Comparison of ENCODE assay signal across 16 cellular contexts in genomic region chr2:218325566-218326160, GRCh38. TPM values are rescaled to one million over a fixed set of nuclear protein-coding genes. Genes with fewer than 3 reads are reported as not detected.
DNase-seq lines count a peak whose midpoint lies in the region; ATAC-seq, FAIRE-seq and TF ChIP-seq lines count a peak whose summit lies in the region.
"Had no signal": no experiment of that assay in that cellular context is flagged by ENCODE, and none has a peak within 500 bp of the region (broad histone marks: within the 10 kb centered on the region; RNA-seq: fewer than 3 reads in every experiment).

No MANE protein-coding gene starts in this region.

- no peaks in the 10 kb centered on the region for H3K27me3 ChIP-seq in CD4-positive, alpha-beta T cell (ENCODE audit: control insufficient read depth, insufficient read depth, low read length)
- no peaks in the 10 kb centered on the region for H3K27me3 ChIP-seq in naive thymus-derived CD4-positive, alpha-beta T cell (ENCODE audit: control insufficient read depth in 2 of 2, insufficient read depth in 2 of 2, low read length in 2 of 2)
- H3K27me3 ChIP-seq in breast epithelium (no peaks in the 10 kb centered on the region), HepG2 (ENCODE audit: control insufficient read depth in 1 of 2, insufficient read depth in 2 of 2, low read length in 2 of 2) (no peaks in the 10 kb centered on the region; a peak in 1 of 5 replicates)
- H3K27me3 ChIP-seq: foreskin keratinocyte had no signal

- no peaks in the 10 kb centered on the region for H3K9me3 ChIP-seq in CD4-positive, alpha-beta T cell (ENCODE audit: control insufficient read depth, low read length)
- no peaks in the 10 kb centered on the region for H3K9me3 ChIP-seq in naive thymus-derived CD4-positive, alpha-beta T cell (ENCODE audit: control insufficient read depth in 2 of 3, low read length in 3 of 3)
- no peaks in the 10 kb centered on the region for H3K9me3 ChIP-seq in breast epithelium
- H3K9me3 ChIP-seq in HepG2 (ENCODE audit: low read length), result no peaks in the 10 kb centered on the region

- H4K20me1 ChIP-seq in HepG2 (ENCODE audit: insufficient read depth, low read length), result no peaks in the 10 kb centered on the region

- no peaks in the 10 kb centered on the region for H3K36me3 Mint-ChIP-seq in CD4-positive, alpha-beta T cell (ENCODE audit: low read depth)
- no peaks in the 10 kb centered on the region for H3K36me3 Mint-ChIP-seq in naive thymus-derived CD4-positive, alpha-beta T cell

- in situ Hi-C loops in HepG2 (cut with HindIII; ENCODE audit: extremely low pct_ligation_motif_present, low pct_unique_long_range_greater_than_20kb), result no loop called here

- no peaks in the 10 kb centered on the region for H3K79me2 ChIP-seq in HepG2 (ENCODE audit: insufficient read depth, low read length)

- peak overlapping the region; percentile 68 for H3K4me3 Mint-ChIP-seq in CD4-positive, alpha-beta T cell
- H3K4me3 Mint-ChIP-seq in naive thymus-derived CD4-positive, alpha-beta T cell, result peak overlapping the region in 9 of 10 donors; percentile 25 to 70 (median 47)
- H3K4me3 Mint-ChIP-seq: activated B cell treated with CpG ODN at 0.5 μM for 24 hours had no signal

- no peak for TF ChIP-seq POLR2A in breast epithelium (IDR thresholded peaks at IDR 0.05)
- TF ChIP-seq POLR2A in HepG2 (IDR thresholded peaks at IDR 0.05; ENCODE audit: insufficient read depth in 1 of 2, low read depth in 2 of 2, low read length in 2 of 2), result no peak

- intact Hi-C loops in CD4-positive, alpha-beta T cell (cut with DNase I, micrococcal nuclease), result no loop called here
- intact Hi-C loops in naive thymus-derived CD4-positive, alpha-beta T cell (cut with micrococcal nuclease), result loop anchor here in 1 of 2 donors (1.0 kb wide), 1 partner anchor 9 kb away; no protein-coding TSS in a partner anchor
- intact Hi-C loops in breast epithelium (cut with DNase I; ENCODE audit: low total_unique reads), result no loop called here
- intact Hi-C loops in HepG2 (cut with micrococcal nuclease; ENCODE audit: unreplicated experiment), result no loop called here

- H3K27ac ChIP-seq in CD4-positive, alpha-beta T cell (ENCODE audit: low read depth, low read length), result no peak overlapping the region
- H3K27ac ChIP-seq in naive thymus-derived CD4-positive, alpha-beta T cell (ENCODE audit: low read depth, low read length), result no peak overlapping the region
- H3K27ac ChIP-seq in breast epithelium, result no peak overlapping the region
- no peak overlapping the region for H3K27ac ChIP-seq in HepG2 (ENCODE audit: extremely low read length, insufficient read depth, low read length)
- H3K27ac ChIP-seq: foreskin keratinocyte had no signal

- CTCF ChIA-PET in CD4-positive, alpha-beta T cell (lab: Charles Lee), result no interaction called here
- CTCF ChIA-PET in naive thymus-derived CD4-positive, alpha-beta T cell (lab: Charles Lee), result interaction anchor here (1.4 kb wide), 1 partner anchor 24 kb away, joined by 3 read pairs; no protein-coding TSS in a partner anchor
- CTCF ChIA-PET in HepG2 (lab: Yijun Ruan, JAX; ENCODE audit: low intra/inter-chr PET ratio, low total read pairs), result no interaction called here

- no peak for TF ChIP-seq CTCF in CD4-positive, alpha-beta T cell (IDR thresholded peaks at IDR 0.05)
- TF ChIP-seq CTCF in breast epithelium (IDR thresholded peaks at IDR 0.05) (no peak), HepG2 (CRISPR knock-in tag; IDR thresholded peaks at IDR 0.05) (no peak)

- POLR2A ChIA-PET in CD4-positive, alpha-beta T cell (lab: Charles Lee), result no interaction called here
- POLR2A ChIA-PET in naive thymus-derived CD4-positive, alpha-beta T cell (lab: Charles Lee), result interaction anchor here (0.9 to 1.5 kb wide), 4 partner anchors 9 to 33 kb away, joined by 3 to 4 read pairs (median 3); partner anchors contain the start of genes CATIP and TMBIM1
- POLR2A ChIA-PET in HepG2 (lab: Yijun Ruan, JAX), result interaction anchor here (0.7 to 1.4 kb wide), 2 partner anchors 29 to 32 kb away, joined by 3 to 4 read pairs; no protein-coding TSS in a partner anchor

- ATAC-seq in CD4-positive, alpha-beta T cell (ENCODE audit: poor library complexity), result no peak
- ATAC-seq in naive thymus-derived CD4-positive, alpha-beta T cell, result no peak
- ATAC-seq in HepG2, result no peak
- ATAC-seq in GM21526 (IDR thresholded peaks at IDR 0.05; ENCODE audit: low FRiP score, unreplicated experiment), result no peak
- ATAC-seq: foreskin keratinocyte had no signal

- peaks cover 48% of the 10 kb centered on the region for H3K4me1 Mint-ChIP-seq in CD4-positive, alpha-beta T cell (ENCODE audit: low read depth)
- peaks cover 29 to 64% (median 59%) of the 10 kb centered on the region in 7 donors for H3K4me1 Mint-ChIP-seq in naive thymus-derived CD4-positive, alpha-beta T cell

- no peaks in the 10 kb centered on the region for H3K36me3 ChIP-seq in naive thymus-derived CD4-positive, alpha-beta T cell (ENCODE audit: control insufficient read depth in 2 of 3, insufficient read depth in 3 of 3, low read length in 3 of 3)
- H3K36me3 ChIP-seq in breast epithelium (no peaks in the 10 kb centered on the region), HepG2 (replicated peaks in 1 of 2; ENCODE audit: control insufficient read depth in 1 of 2, insufficient read depth in 2 of 2, low read length in 2 of 2) (peaks cover 0 to 1% of the 10 kb centered on the region in 2 experiments; a peak in 1 of 5 replicates)

- H3K4me1 ChIP-seq in naive thymus-derived CD4-positive, alpha-beta T cell (ENCODE audit: control insufficient read depth in 2 of 2, insufficient read depth in 2 of 2, low read length in 2 of 2), result peaks cover 10 to 42% of the 10 kb centered on the region in 2 donors
- H3K4me1 ChIP-seq in breast epithelium (no peaks in the 10 kb centered on the region), HepG2 (ENCODE audit: insufficient read depth, low read length) (peaks cover 53% of the 10 kb centered on the region)

- H3K27ac Mint-ChIP-seq in CD4-positive, alpha-beta T cell, result no peak overlapping the region
- H3K27ac Mint-ChIP-seq in naive thymus-derived CD4-positive, alpha-beta T cell, result peak overlapping the region in 5 of 9 donors; percentile 53 to 80 (median 64)
- H3K27ac Mint-ChIP-seq: activated B cell treated with CpG ODN at 0.5 μM for 24 hours had no signal

- no peak for FAIRE-seq in HepG2 (lab: Jason Lieb, UNC)
- FAIRE-seq: colon, endothelial cell of umbilical vein had no signal

- no peak overlapping the region for H3K4me2 ChIP-seq in HepG2 (ENCODE audit: low read depth, low read length)

- H2AFZ ChIP-seq in HepG2 (ENCODE audit: low read length), result no peak overlapping the region

- WGBS in HepG2 (ENCODE audit: low lambda C conversion rate), result 94% methylated on average over 4 of the region's 4 CpGs

- no peak overlapping the region for H3K9ac ChIP-seq in HepG2 (ENCODE audit: insufficient read depth, low read depth, low read length)

- BruUV-seq in HepG2 (replicated peaks; lab: Mats Ljungman, UMichigan), result no TSS peak

- no peak for DNase-seq in CD4-positive, alpha-beta T cell
- DNase-seq in NCI-H2171 (lab: John Stamatoyannopoulos, UW), result peak; percentile 33
- DNase-seq in naive thymus-derived CD4-positive, alpha-beta T cell, result no peak
- no peak for DNase-seq in breast epithelium (ENCODE audit: low spot score in 2 of 2)
- DNase-seq in HepG2 (ENCODE audit: low spot score), result no peak
- DNase-seq: activated B cell treated with CpG ODN at 0.5 μM for 24 hours; activated effector memory CD4-positive, alpha-beta T cell treated with Interleukin-2 at 50 U/mL for 16 hours; foreskin keratinocyte; IMR-90; NCI-H1048; retina had no signal

- no peaks in the 10 kb centered on the region for H3K27me3 Mint-ChIP-seq in CD4-positive, alpha-beta T cell
- peaks cover 0 to 31% (median 0%) of the 10 kb centered on the region in 5 donors for H3K27me3 Mint-ChIP-seq in naive thymus-derived CD4-positive, alpha-beta T cell

- no peak for TF ChIP-seq RAD21 in HepG2 (CRISPR knock-in tag; IDR thresholded peaks at IDR 0.05)

- TF ChIP-seq EP300 in HepG2 (IDR thresholded peaks at IDR 0.05; ENCODE audit: low read depth in 2 of 2, low read length in 2 of 2) (no peak), HepG2 (CRISPR knock-in tag; IDR thresholded peaks at IDR 0.05; ENCODE audit: borderline replicate concordance) (no peak)

- H3K4me3 ChIP-seq in naive thymus-derived CD4-positive, alpha-beta T cell (ENCODE audit: low read length), result no peak overlapping the region
- no peak overlapping the region for H3K4me3 ChIP-seq in breast epithelium
- no peak overlapping the region for H3K4me3 ChIP-seq in HepG2 (replicated peaks in 1 of 3; ENCODE audit: insufficient read depth in 1 of 3, low read depth in 2 of 3, low read length in 3 of 3)

- no peaks in the 10 kb centered on the region for H3K9me3 Mint-ChIP-seq in CD4-positive, alpha-beta T cell
- no peaks in the 10 kb centered on the region for H3K9me3 Mint-ChIP-seq in naive thymus-derived CD4-positive, alpha-beta T cell
- H3K9me3 Mint-ChIP-seq: activated B cell treated with CpG ODN at 0.5 μM for 24 hours had no signal

RNA-seq across cellular contexts. Expression of gene CATIP, which starts 31.0 kb away (rescaled TPM):
- not detected for total RNA-seq in CD4-positive, alpha-beta T cell
- under 1 TPM in 1 of 5 experiments, not detected in 4; 0.49 TPM for total RNA-seq in naive thymus-derived CD4-positive, alpha-beta T cell
- polyA plus RNA-seq in naive thymus-derived CD4-positive, alpha-beta T cell, result not detected
- total RNA-seq in breast epithelium (under 1 TPM in 1 of 3 donors, not detected in 2; 0.44 TPM), HepG2 (2016; rRNA removed; fragmentation: Illumina TruSeq; extraction: Trizol) (0.22 TPM in 1 of 2 replicates, not detected in the other)
- 0.35 TPM in 1 of 2 replicates, not detected in the other for total RNA-seq in HepG2 (2016; cell fraction: cytosol; rRNA removed; fragmentation: Illumina TruSeq; extraction: Trizol; ENCODE audit: low read depth)
- total RNA-seq in HepG2 (2016; cell fraction: insoluble cytoplasmic fraction; rRNA removed; fragmentation: Illumina TruSeq; extraction: Trizol), result 0.15 TPM in 1 of 2 replicates, not detected in the other
- total RNA-seq in HepG2 (2016; cell fraction: membrane; rRNA removed; fragmentation: Illumina TruSeq; extraction: Trizol), result 0.38 and 0.49 TPM in 2 replicates
- not detected in 2 replicates for total RNA-seq in HepG2 (2016; cell fraction: nucleus; rRNA removed; fragmentation: Illumina TruSeq; extraction: Trizol)
- 0.07 and 0.09 TPM in 2 replicates for polyA plus RNA-seq in HepG2 (2011; rRNA removed)
- polyA plus RNA-seq in HepG2 (2011; cell fraction: cytosol; rRNA removed), result 0.09 and 0.15 TPM in 2 replicates
- polyA plus RNA-seq in HepG2 (2011; cell fraction: nucleus; rRNA removed), result 0.48 and 0.87 TPM in 2 replicates
- polyA plus RNA-seq in HepG2 (2012), result 0.15 TPM in 1 of 2 replicates, not detected in the other
- polyA plus RNA-seq in HepG2 (2016; cell fraction: cytosol; fragmentation: Illumina TruSeq; extraction: Trizol; ENCODE audit: low read depth), result not detected in 2 replicates
- polyA plus RNA-seq in HepG2 (2016; cell fraction: insoluble cytoplasmic fraction; fragmentation: Illumina TruSeq; extraction: Trizol; ENCODE audit: low read depth), result not detected in 2 replicates
- not detected in 2 replicates for polyA plus RNA-seq in HepG2 (2016; cell fraction: membrane; fragmentation: Illumina TruSeq; extraction: Trizol; ENCODE audit: low read depth)
- not detected in 2 replicates for polyA plus RNA-seq in HepG2 (2016; cell fraction: nucleus; fragmentation: Illumina TruSeq; extraction: Trizol; ENCODE audit: insufficient read depth, low read depth)
- polyA minus RNA-seq in HepG2 (2011; rRNA and poly(A)+ RNA removed; ENCODE audit: low replicate concordance), result 0.36 TPM in 1 of 2 replicates, not detected in the other
- not detected in 2 replicates for polyA minus RNA-seq in HepG2 (2011; cell fraction: cytosol; rRNA and poly(A)+ RNA removed)
- 1.4 TPM in 1 of 2 replicates, not detected in the other for polyA minus RNA-seq in HepG2 (2011; cell fraction: nucleus; rRNA and poly(A)+ RNA removed)
- total RNA-seq: activated B cell treated with CpG ODN at 0.5 μM for 24 hours; endothelial cell of umbilical vein; foreskin keratinocyte; IMR-90; liver; T-helper 1 cell treated with Interleukin-12 subunit alpha and Interleukin-12 subunit beta and Interleukin-4 antibody, amounts not matched to agents 30 ng/mL and 1 ng/mL, for 36 hours had no signal
- polyA plus RNA-seq: endothelial cell of umbilical vein, foreskin keratinocyte, IMR-90 had no signal

RNA-seq across cellular contexts. Expression of gene TMBIM1, which starts 33.4 kb away (rescaled TPM):
- 100 to 1,000 TPM in 1 of 2 experiments, 10 to 100 TPM in 1; 99.2 to 102 TPM for total RNA-seq in CD4-positive, alpha-beta T cell
- total RNA-seq in naive thymus-derived CD4-positive, alpha-beta T cell, result 100 to 1,000 TPM in 2 of 5 experiments, 10 to 100 TPM in 3; 51.7 to 112 (median 83.8) TPM
- polyA plus RNA-seq in naive thymus-derived CD4-positive, alpha-beta T cell, result 100 to 1,000 TPM in 1 of 2 donors, 10 to 100 TPM in 1; 92.4 to 115 TPM
- 100 to 1,000 TPM; 168 to 330 (median 170) TPM for total RNA-seq in breast epithelium
- 69.7 and 139 TPM in 2 replicates for total RNA-seq in HepG2 (2016; rRNA removed; fragmentation: Illumina TruSeq; extraction: Trizol)
- total RNA-seq in HepG2 (2016; cell fraction: cytosol; rRNA removed; fragmentation: Illumina TruSeq; extraction: Trizol; ENCODE audit: low read depth), result 37.2 and 38.6 TPM in 2 replicates
- total RNA-seq in HepG2 (2016; cell fraction: insoluble cytoplasmic fraction; rRNA removed; fragmentation: Illumina TruSeq; extraction: Trizol), result 57.8 and 142 TPM in 2 replicates
- 88.3 and 90.4 TPM in 2 replicates for total RNA-seq in HepG2 (2016; cell fraction: membrane; rRNA removed; fragmentation: Illumina TruSeq; extraction: Trizol)
- 108 and 128 TPM in 2 replicates for total RNA-seq in HepG2 (2016; cell fraction: nucleus; rRNA removed; fragmentation: Illumina TruSeq; extraction: Trizol)
- 127 and 181 TPM in 2 replicates for polyA plus RNA-seq in HepG2 (2011; rRNA removed)
- 146 and 187 TPM in 2 replicates for polyA plus RNA-seq in HepG2 (2011; cell fraction: cytosol; rRNA removed)
- 207 and 243 TPM in 2 replicates for polyA plus RNA-seq in HepG2 (2011; cell fraction: nucleus; rRNA removed)
- 254 and 390 TPM in 2 replicates for polyA plus RNA-seq in HepG2 (2012)
- 33.9 and 35.7 TPM in 2 replicates for polyA plus RNA-seq in HepG2 (2016; cell fraction: cytosol; fragmentation: Illumina TruSeq; extraction: Trizol; ENCODE audit: low read depth)
- polyA plus RNA-seq in HepG2 (2016; cell fraction: insoluble cytoplasmic fraction; fragmentation: Illumina TruSeq; extraction: Trizol; ENCODE audit: low read depth), result 56.2 and 61.3 TPM in 2 replicates
- 62.1 and 66.4 TPM in 2 replicates for polyA plus RNA-seq in HepG2 (2016; cell fraction: membrane; fragmentation: Illumina TruSeq; extraction: Trizol; ENCODE audit: low read depth)
- 152 and 156 TPM in 2 replicates for polyA plus RNA-seq in HepG2 (2016; cell fraction: nucleus; fragmentation: Illumina TruSeq; extraction: Trizol; ENCODE audit: insufficient read depth, low read depth)
- polyA minus RNA-seq in HepG2 (2011; rRNA and poly(A)+ RNA removed; ENCODE audit: low replicate concordance), result 19.4 and 315 TPM in 2 replicates
- polyA minus RNA-seq in HepG2 (2011; cell fraction: cytosol; rRNA and poly(A)+ RNA removed), result 88.2 and 133 TPM in 2 replicates
- 37.2 and 64.6 TPM in 2 replicates for polyA minus RNA-seq in HepG2 (2011; cell fraction: nucleus; rRNA and poly(A)+ RNA removed)

RNA-seq across cellular contexts. Expression of gene PNKD, which starts 55.3 kb away (rescaled TPM):
- total RNA-seq in CD4-positive, alpha-beta T cell, result 10 to 100 TPM in 1 of 2 experiments, 1 to 10 TPM in 1; 9.2 to 10.6 TPM
- total RNA-seq in naive thymus-derived CD4-positive, alpha-beta T cell, result 10 to 100 TPM; 18.5 to 38.4 (median 25.2) TPM
- polyA plus RNA-seq in naive thymus-derived CD4-positive, alpha-beta T cell, result 100 to 1,000 TPM in 1 of 2 donors, 10 to 100 TPM in 1; 92.2 to 108 TPM
- total RNA-seq in breast epithelium, result 10 to 100 TPM; 30.2 to 48.3 (median 35.6) TPM
- total RNA-seq in HepG2 (2016; rRNA removed; fragmentation: Illumina TruSeq; extraction: Trizol), result 50.0 and 55.9 TPM in 2 replicates
- 21.6 and 27.3 TPM in 2 replicates for total RNA-seq in HepG2 (2016; cell fraction: cytosol; rRNA removed; fragmentation: Illumina TruSeq; extraction: Trizol; ENCODE audit: low read depth)
- 48.3 and 59.8 TPM in 2 replicates for total RNA-seq in HepG2 (2016; cell fraction: insoluble cytoplasmic fraction; rRNA removed; fragmentation: Illumina TruSeq; extraction: Trizol)
- 30.6 and 30.7 TPM in 2 replicates for total RNA-seq in HepG2 (2016; cell fraction: membrane; rRNA removed; fragmentation: Illumina TruSeq; extraction: Trizol)
- 34.2 and 39.5 TPM in 2 replicates for total RNA-seq in HepG2 (2016; cell fraction: nucleus; rRNA removed; fragmentation: Illumina TruSeq; extraction: Trizol)
- polyA plus RNA-seq in HepG2 (2011; rRNA removed), result 78.0 and 80.4 TPM in 2 replicates
- polyA plus RNA-seq in HepG2 (2011; cell fraction: cytosol; rRNA removed), result 48.4 and 76.6 TPM in 2 replicates
- polyA plus RNA-seq in HepG2 (2011; cell fraction: nucleus; rRNA removed), result 76.3 and 77.5 TPM in 2 replicates
- polyA plus RNA-seq in HepG2 (2012), result 59.5 and 60.9 TPM in 2 replicates
- 24.9 and 29.3 TPM in 2 replicates for polyA plus RNA-seq in HepG2 (2016; cell fraction: cytosol; fragmentation: Illumina TruSeq; extraction: Trizol; ENCODE audit: low read depth)
- 58.0 and 59.1 TPM in 2 replicates for polyA plus RNA-seq in HepG2 (2016; cell fraction: insoluble cytoplasmic fraction; fragmentation: Illumina TruSeq; extraction: Trizol; ENCODE audit: low read depth)
- 31.6 and 35.4 TPM in 2 replicates for polyA plus RNA-seq in HepG2 (2016; cell fraction: membrane; fragmentation: Illumina TruSeq; extraction: Trizol; ENCODE audit: low read depth)
- polyA plus RNA-seq in HepG2 (2016; cell fraction: nucleus; fragmentation: Illumina TruSeq; extraction: Trizol; ENCODE audit: insufficient read depth, low read depth), result 73.5 and 80.9 TPM in 2 replicates
- 33.3 and 44.2 TPM in 2 replicates for polyA minus RNA-seq in HepG2 (2011; rRNA and poly(A)+ RNA removed; ENCODE audit: low replicate concordance)
- 15.5 and 20.7 TPM in 2 replicates for polyA minus RNA-seq in HepG2 (2011; cell fraction: cytosol; rRNA and poly(A)+ RNA removed)
- polyA minus RNA-seq in HepG2 (2011; cell fraction: nucleus; rRNA and poly(A)+ RNA removed), result 9.7 and 10.9 TPM in 2 replicates

RNA-seq across cellular contexts. Expression of gene AAMP, which starts 55.7 kb away (rescaled TPM):
- total RNA-seq in CD4-positive, alpha-beta T cell, result 10 to 100 TPM; 40.2 to 42.5 TPM
- 10 to 100 TPM; 54.1 to 67.0 (median 61.2) TPM for total RNA-seq in naive thymus-derived CD4-positive, alpha-beta T cell
- polyA plus RNA-seq in naive thymus-derived CD4-positive, alpha-beta T cell, result 100 to 1,000 TPM in 1 of 2 donors, 10 to 100 TPM in 1; 98.6 to 108 TPM
- total RNA-seq in breast epithelium, result 100 to 1,000 TPM; 150 to 164 (median 151) TPM
- total RNA-seq in HepG2 (2016; rRNA removed; fragmentation: Illumina TruSeq; extraction: Trizol), result 186 and 241 TPM in 2 replicates
- 26.6 and 29.2 TPM in 2 replicates for total RNA-seq in HepG2 (2016; cell fraction: cytosol; rRNA removed; fragmentation: Illumina TruSeq; extraction: Trizol; ENCODE audit: low read depth)
- 202 and 247 TPM in 2 replicates for total RNA-seq in HepG2 (2016; cell fraction: insoluble cytoplasmic fraction; rRNA removed; fragmentation: Illumina TruSeq; extraction: Trizol)
- total RNA-seq in HepG2 (2016; cell fraction: membrane; rRNA removed; fragmentation: Illumina TruSeq; extraction: Trizol), result 56.8 and 59.3 TPM in 2 replicates
- 85.4 and 91.7 TPM in 2 replicates for total RNA-seq in HepG2 (2016; cell fraction: nucleus; rRNA removed; fragmentation: Illumina TruSeq; extraction: Trizol)
- polyA plus RNA-seq in HepG2 (2011; rRNA removed), result 110 and 119 TPM in 2 replicates
- 138 and 202 TPM in 2 replicates for polyA plus RNA-seq in HepG2 (2011; cell fraction: cytosol; rRNA removed)
- 161 and 181 TPM in 2 replicates for polyA plus RNA-seq in HepG2 (2011; cell fraction: nucleus; rRNA removed)
- polyA plus RNA-seq in HepG2 (2012), result 99.2 and 104 TPM in 2 replicates
- polyA plus RNA-seq in HepG2 (2016; cell fraction: cytosol; fragmentation: Illumina TruSeq; extraction: Trizol; ENCODE audit: low read depth), result 13.9 and 16.0 TPM in 2 replicates
- polyA plus RNA-seq in HepG2 (2016; cell fraction: insoluble cytoplasmic fraction; fragmentation: Illumina TruSeq; extraction: Trizol; ENCODE audit: low read depth), result 224 and 231 TPM in 2 replicates
- polyA plus RNA-seq in HepG2 (2016; cell fraction: membrane; fragmentation: Illumina TruSeq; extraction: Trizol; ENCODE audit: low read depth), result 30.9 and 33.2 TPM in 2 replicates
- 127 and 131 TPM in 2 replicates for polyA plus RNA-seq in HepG2 (2016; cell fraction: nucleus; fragmentation: Illumina TruSeq; extraction: Trizol; ENCODE audit: insufficient read depth, low read depth)
- 41.5 and 143 TPM in 2 replicates for polyA minus RNA-seq in HepG2 (2011; rRNA and poly(A)+ RNA removed; ENCODE audit: low replicate concordance)
- 58.2 and 63.3 TPM in 2 replicates for polyA minus RNA-seq in HepG2 (2011; cell fraction: cytosol; rRNA and poly(A)+ RNA removed)
- 39.9 and 43.6 TPM in 2 replicates for polyA minus RNA-seq in HepG2 (2011; cell fraction: nucleus; rRNA and poly(A)+ RNA removed)

RNA-seq across cellular contexts. Expression of gene SLC11A1, which starts 56.4 kb away (rescaled TPM):
- 1 to 10 TPM; 4.9 to 6.3 TPM for total RNA-seq in CD4-positive, alpha-beta T cell
- total RNA-seq in naive thymus-derived CD4-positive, alpha-beta T cell, result 100 to 1,000 TPM in 1 of 5 experiments, 10 to 100 TPM in 1, 1 to 10 TPM in 2, under 1 TPM in 1; 0.27 to 399 (median 1.9) TPM
- polyA plus RNA-seq in naive thymus-derived CD4-positive, alpha-beta T cell, result under 1 TPM; 0.49 to 0.97 TPM
- total RNA-seq in breast epithelium (10 to 100 TPM; 14.4 to 53.4 (median 17.9) TPM), HepG2 (2016; rRNA removed; fragmentation: Illumina TruSeq; extraction: Trizol) (0.21 and 0.33 TPM in 2 replicates)
- total RNA-seq in HepG2 (2016; cell fraction: cytosol; rRNA removed; fragmentation: Illumina TruSeq; extraction: Trizol; ENCODE audit: low read depth), result 0.26 and 0.51 TPM in 2 replicates
- total RNA-seq in HepG2 (2016; cell fraction: insoluble cytoplasmic fraction; rRNA removed; fragmentation: Illumina TruSeq; extraction: Trizol), result 0.18 and 0.22 TPM in 2 replicates
- total RNA-seq in HepG2 (2016; cell fraction: membrane; rRNA removed; fragmentation: Illumina TruSeq; extraction: Trizol), result 0.31 TPM in 2 replicates
- 0.19 and 0.71 TPM in 2 replicates for total RNA-seq in HepG2 (2016; cell fraction: nucleus; rRNA removed; fragmentation: Illumina TruSeq; extraction: Trizol)
- 2.3 and 2.5 TPM in 2 replicates for polyA plus RNA-seq in HepG2 (2011; rRNA removed)
- polyA plus RNA-seq in HepG2 (2011; cell fraction: cytosol; rRNA removed), result 1.1 and 1.2 TPM in 2 replicates
- 11.6 and 19.0 TPM in 2 replicates for polyA plus RNA-seq in HepG2 (2011; cell fraction: nucleus; rRNA removed)
- 1.5 and 3.8 TPM in 2 replicates for polyA plus RNA-seq in HepG2 (2012)
- polyA plus RNA-seq in HepG2 (2016; cell fraction: cytosol; fragmentation: Illumina TruSeq; extraction: Trizol; ENCODE audit: low read depth), result 0.26 and 0.40 TPM in 2 replicates
- polyA plus RNA-seq in HepG2 (2016; cell fraction: insoluble cytoplasmic fraction; fragmentation: Illumina TruSeq; extraction: Trizol; ENCODE audit: low read depth), result 0.09 and 0.23 TPM in 2 replicates
- polyA plus RNA-seq in HepG2 (2016; cell fraction: membrane; fragmentation: Illumina TruSeq; extraction: Trizol; ENCODE audit: low read depth), result 0.26 and 0.42 TPM in 2 replicates
- 0.23 and 0.79 TPM in 2 replicates for polyA plus RNA-seq in HepG2 (2016; cell fraction: nucleus; fragmentation: Illumina TruSeq; extraction: Trizol; ENCODE audit: insufficient read depth, low read depth)
- polyA minus RNA-seq in HepG2 (2011; rRNA and poly(A)+ RNA removed; ENCODE audit: low replicate concordance), result 0.14 and 2.9 TPM in 2 replicates
- polyA minus RNA-seq in HepG2 (2011; cell fraction: cytosol; rRNA and poly(A)+ RNA removed), result 0.35 and 1.5 TPM in 2 replicates
- polyA minus RNA-seq in HepG2 (2011; cell fraction: nucleus; rRNA and poly(A)+ RNA removed), result 3.7 and 5.4 TPM in 2 replicates
- total RNA-seq: endothelial cell of umbilical vein had no signal
